In the genomic region with DNA sequence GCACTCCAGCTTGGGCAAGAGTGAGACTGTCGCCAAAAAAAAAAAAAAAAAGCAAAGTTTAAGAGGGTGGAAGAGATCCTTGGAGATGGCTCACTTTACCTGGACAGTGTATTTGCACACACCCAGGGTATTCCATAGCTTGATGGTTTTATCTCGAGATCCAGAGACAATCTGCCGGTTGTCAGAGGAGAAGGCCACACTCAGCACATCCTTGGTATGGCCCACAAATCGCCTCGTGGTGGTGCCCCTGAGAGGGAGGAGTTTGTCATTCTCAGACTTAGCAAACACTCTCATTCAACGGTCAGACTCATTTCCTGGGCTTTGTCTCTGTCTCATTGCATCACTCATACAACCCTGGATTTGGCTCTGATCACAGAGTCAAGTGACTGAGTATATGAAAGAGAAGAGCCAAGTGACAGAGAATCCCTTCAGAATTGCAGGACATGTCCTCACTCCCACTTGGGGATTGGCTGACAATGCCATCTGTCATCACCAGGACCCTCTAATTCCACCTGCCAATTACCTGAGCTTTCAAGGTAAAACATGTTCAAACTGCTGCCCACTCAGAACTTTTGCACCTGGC, we compare ENCODE assay signal across 8 cellular contexts. TPM values are rescaled to one million over a fixed set of nuclear protein-coding genes. Genes with fewer than 3 reads are reported as not detected.
A peak's percentile ranks its signal among the peaks of the same experiment; 100 is the strongest.
DNase-seq lines count a peak whose midpoint lies in the region; ATAC-seq and TF ChIP-seq lines count a peak whose summit lies in the region.

No MANE protein-coding gene starts in this region.

- ATAC-seq in HG03342 (IDR thresholded peaks at IDR 0.05; ENCODE audit: unreplicated experiment): no peak
- no peak for ATAC-seq in HG03378 (IDR thresholded peaks at IDR 0.05; ENCODE audit: unreplicated experiment)

- DNase-seq in SK-MEL-5 (ENCODE audit: low read depth, low spot score) (peak; percentile 85), endodermal cell (no peak), progenitor cell of endocrine pancreas (ENCODE audit: low spot score, unreplicated experiment) (no peak), OCI-M2 (lab: John Stamatoyannopoulos, UW; ENCODE audit: unreplicated experiment) (no peak), inferior parietal cortex (ENCODE audit: extremely low spot score) (no peak)

- peak overlapping the region; percentile 99 for H3K9ac ChIP-seq in endodermal cell (ENCODE audit: extremely low read depth, low read length, poor library complexity, severe bottlenecking)

- H3K36me3 Mint-ChIP-seq in endodermal cell (ENCODE audit: low read depth) (peaks cover 71% of the 10 kb centered on the region), progenitor cell of endocrine pancreas (ENCODE audit: insufficient read depth) (peaks cover 36% of the 10 kb centered on the region)

- H3K4me1 ChIP-seq in endodermal cell (ENCODE audit: control insufficient read depth, insufficient read depth, low read length): peaks cover 8% of the 10 kb centered on the region

- H3K9me3 ChIP-seq in endodermal cell (ENCODE audit: control insufficient read depth, low read length): no peaks in the 10 kb centered on the region

- H3K4me1 Mint-ChIP-seq in endodermal cell: peaks cover 24% of the 10 kb centered on the region
- peaks cover 30% of the 10 kb centered on the region for H3K4me1 Mint-ChIP-seq in progenitor cell of endocrine pancreas (ENCODE audit: low read depth)

- in situ Hi-C loops in GM18951 (cut with MboI; ENCODE audit: low sequenced_read_pairs, unreplicated experiment): no loop called here
- in situ Hi-C loops in SK-MEL-5 (cut with HindIII; ENCODE audit: low pct_unique_long_range_greater_than_20kb, low sequenced_read_pairs): no loop called here

- no peak overlapping the region for H3K27ac ChIP-seq in endodermal cell (ENCODE audit: low read depth, low read length)

- TF ChIP-seq CTCF in endodermal cell (conservative IDR thresholded peaks at IDR 0.05) (no peak), progenitor cell of endocrine pancreas (IDR thresholded peaks at IDR 0.05; ENCODE audit: unreplicated experiment) (no peak)

- H3K9me3 Mint-ChIP-seq in endodermal cell: no peaks in the 10 kb centered on the region
- H3K9me3 Mint-ChIP-seq in progenitor cell of endocrine pancreas (ENCODE audit: low read depth): no peaks in the 10 kb centered on the region

- no peaks in the 10 kb centered on the region for H3K27me3 ChIP-seq in endodermal cell (ENCODE audit: control insufficient read depth, insufficient read depth, low read length, poor library complexity, severe bottlenecking)

- H3K4me3 ChIP-seq in endodermal cell (ENCODE audit: low read length): peak overlapping the region; percentile 98

- 80 to 90% methylated on average over 2 to 6 of the region's 6 CpGs for WGBS in endodermal cell (ENCODE audit: insufficient coverage in 1 of 2, insufficient read length in 1 of 2), 2 experiments

- peak overlapping the region; percentile 100 for H3K4me3 Mint-ChIP-seq in endodermal cell
- H3K4me3 Mint-ChIP-seq in progenitor cell of endocrine pancreas (ENCODE audit: low read depth): peak overlapping the region; percentile 100

- peak overlapping the region; percentile 99 for H3K27ac Mint-ChIP-seq in endodermal cell
- peak overlapping the region; percentile 100 for H3K27ac Mint-ChIP-seq in progenitor cell of endocrine pancreas

- H3K36me3 ChIP-seq in endodermal cell (ENCODE audit: control insufficient read depth, insufficient read depth, low read length): peaks cover 61% of the 10 kb centered on the region

- peak; percentile 8 for TF ChIP-seq POLR2A in GM18951 (IDR thresholded peaks at IDR 0.05; ENCODE audit: extremely low read depth, insufficient read depth, insufficient read length)

- H3K27me3 Mint-ChIP-seq in endodermal cell (ENCODE audit: insufficient read depth) (no peaks in the 10 kb centered on the region), progenitor cell of endocrine pancreas (no peaks in the 10 kb centered on the region)

RNA-seq across cellular contexts. Expression of gene RACK1, which starts 2.2 kb away (rescaled TPM):
- total RNA-seq in SK-MEL-5 (2014; rRNA removed; shearing (Covaris generic)): 4,033 and 4,118 TPM in 2 replicates
- 3,054 and 3,080 TPM in 2 replicates for polyA plus RNA-seq in SK-MEL-5 (2015; cell fraction: cytosol; rRNA removed)
- 1,330 and 1,541 TPM in 2 replicates for polyA plus RNA-seq in SK-MEL-5 (2015; cell fraction: nucleus; rRNA removed)
- 1,000 to 10,000 TPM; 1,942 to 1,975 TPM for total RNA-seq in endodermal cell
- polyA plus RNA-seq in endodermal cell (2013, experiment 1 of 2): 2,359 TPM
- 2,067 TPM for polyA plus RNA-seq in endodermal cell (2013, experiment 2 of 2)
- 1,813 and 1,855 TPM in 2 replicates for total RNA-seq in progenitor cell of endocrine pancreas

RNA-seq across cellular contexts. Expression of gene TRIM41, which starts 18.4 kb away (rescaled TPM):
- total RNA-seq in SK-MEL-5 (2014; rRNA removed; shearing (Covaris generic)): 14.4 and 17.9 TPM in 2 replicates
- polyA plus RNA-seq in SK-MEL-5 (2015; cell fraction: cytosol; rRNA removed): 18.4 and 18.7 TPM in 2 replicates
- 56.1 and 57.5 TPM in 2 replicates for polyA plus RNA-seq in SK-MEL-5 (2015; cell fraction: nucleus; rRNA removed)
- 10 to 100 TPM; 37.5 to 41.7 TPM for total RNA-seq in endodermal cell
- polyA plus RNA-seq in endodermal cell (2013, experiment 1 of 2): 29.1 TPM
- 23.7 TPM for polyA plus RNA-seq in endodermal cell (2013, experiment 2 of 2)
- total RNA-seq in progenitor cell of endocrine pancreas: 37.4 and 37.6 TPM in 2 replicates

RNA-seq across cellular contexts. Expression of gene TRIM52, which starts 19.5 kb away (rescaled TPM):
- 2.2 and 3.3 TPM in 2 replicates for total RNA-seq in SK-MEL-5 (2014; rRNA removed; shearing (Covaris generic))
- 2.8 TPM in 2 replicates for polyA plus RNA-seq in SK-MEL-5 (2015; cell fraction: cytosol; rRNA removed)
- polyA plus RNA-seq in SK-MEL-5 (2015; cell fraction: nucleus; rRNA removed): 41.2 and 50.6 TPM in 2 replicates
- total RNA-seq in endodermal cell (1 to 10 TPM; 5.3 to 5.9 TPM), progenitor cell of endocrine pancreas (10.7 and 12.3 TPM in 2 replicates)
- 8.0 TPM for polyA plus RNA-seq in endodermal cell (2013, experiment 1 of 2)
- polyA plus RNA-seq in endodermal cell (2013, experiment 2 of 2): 5.8 TPM

RNA-seq across cellular contexts. Expression of gene TRIM7, which starts 36.5 kb away (rescaled TPM):
- total RNA-seq in SK-MEL-5 (2014; rRNA removed; shearing (Covaris generic)): 4.1 and 6.8 TPM in 2 replicates
- 2.5 and 3.3 TPM in 2 replicates for polyA plus RNA-seq in SK-MEL-5 (2015; cell fraction: cytosol; rRNA removed)
- polyA plus RNA-seq in SK-MEL-5 (2015; cell fraction: nucleus; rRNA removed): 1.7 and 3.6 TPM in 2 replicates
- total RNA-seq in endodermal cell (not detected), progenitor cell of endocrine pancreas (not detected in 2 replicates)
- 0.21 TPM for polyA plus RNA-seq in endodermal cell (2013, experiment 1 of 2)
- polyA plus RNA-seq in endodermal cell (2013, experiment 2 of 2): 0.29 TPM
